In genomic region chr6:77461796-77462195, GRCh38 we compare ENCODE assay signal across 17 cellular contexts. TPM values are rescaled to one million over a fixed set of nuclear protein-coding genes. Genes with fewer than 3 reads are reported as not detected.
A peak's percentile ranks its signal among the peaks of the same experiment; 100 is the strongest.
DNase-seq lines count a peak whose midpoint lies in the region; ATAC-seq and TF ChIP-seq lines count a peak whose summit lies in the region.
"Had no signal": no experiment of that assay in that cellular context is flagged by ENCODE, and none has a peak within 500 bp of the region (broad histone marks: within the 10 kb centered on the region; RNA-seq: fewer than 3 reads in every experiment).

No MANE protein-coding gene starts in this region.

- peaks cover 4% of the 10 kb centered on the region for H3K36me3 Mint-ChIP-seq in activated T-helper 17 cell treated with anti-CD3 and anti-CD28 coated beads, Interleukin-2, amount 50 U/mL, for 72 hours (ENCODE audit: low read depth)

- H3K27me3 ChIP-seq in iPS-20b (ENCODE audit: insufficient read depth, low read length) (peaks cover 54% of the 10 kb centered on the region), thoracic aorta (replicated peaks; ENCODE audit: insufficient read depth) (no peaks in the 10 kb centered on the region), foreskin keratinocyte (peaks cover 25% of the 10 kb centered on the region)

- H3K27ac ChIP-seq in iPS-20b (ENCODE audit: low read length) = no peak overlapping the region
- H3K27ac ChIP-seq in thoracic aorta = peak overlapping the region; percentile 82
- no peak overlapping the region for H3K27ac ChIP-seq in foreskin keratinocyte
- H3K27ac ChIP-seq: BLaER1 treated with 17β-estradiol and CSF1 and Interleukin-3, amounts not matched to agents 10 nM and 100 nM had no signal

- no peak for TF ChIP-seq CTCF in choroid plexus epithelial cell (conservative IDR thresholded peaks at IDR 0.05; ENCODE audit: low read depth, low read length)
- TF ChIP-seq CTCF in thoracic aorta (IDR thresholded peaks at IDR 0.05) = no peak
- no peak for TF ChIP-seq CTCF in foreskin keratinocyte (conservative IDR thresholded peaks at IDR 0.05)

- no peak overlapping the region for H3K4me3 Mint-ChIP-seq in activated T-helper 17 cell treated with anti-CD3 and anti-CD28 coated beads, Interleukin-2, amount 50 U/mL, for 72 hours

- peaks cover 8% of the 10 kb centered on the region for H3K4me1 Mint-ChIP-seq in activated T-helper 17 cell treated with anti-CD3 and anti-CD28 coated beads, Interleukin-2, amount 50 U/mL, for 72 hours

- no peak for ATAC-seq in thoracic aorta (ENCODE audit: insufficient number of reproducible peaks, low FRiP score, low read depth)
- ATAC-seq in activated T-helper 17 cell treated with anti-CD3 and anti-CD28 coated beads, Interleukin-2, amount 50 U/mL, for 72 hours (replicated peaks) = no peak
- no peak for ATAC-seq in foreskin keratinocyte
- ATAC-seq: right cardiac atrium had no signal

- H3K36me3 ChIP-seq in iPS-20b (ENCODE audit: insufficient read depth, low read depth, low read length) = no peaks in the 10 kb centered on the region
- no peaks in the 10 kb centered on the region for H3K36me3 ChIP-seq in thoracic aorta
- H3K36me3 ChIP-seq: BLaER1 treated with 17β-estradiol and CSF1 and Interleukin-3, amounts not matched to agents 10 nM and 100 nM had no signal

- peaks cover 59% of the 10 kb centered on the region for H3K27me3 Mint-ChIP-seq in activated T-helper 17 cell treated with anti-CD3 and anti-CD28 coated beads, Interleukin-2, amount 50 U/mL, for 72 hours

- H3K4me3 ChIP-seq in choroid plexus epithelial cell (ENCODE audit: low read depth, low read length) = peak overlapping the region; percentile 73
- peak overlapping the region; percentile 89 for H3K4me3 ChIP-seq in iPS-20b (ENCODE audit: low read length)
- peak overlapping the region; percentile 86 for H3K4me3 ChIP-seq in thoracic aorta
- H3K4me3 ChIP-seq: BLaER1 treated with 17β-estradiol and CSF1 and Interleukin-3, amounts not matched to agents 10 nM and 100 nM had no signal

- H3K27ac Mint-ChIP-seq in activated T-helper 17 cell treated with anti-CD3 and anti-CD28 coated beads, Interleukin-2, amount 50 U/mL, for 72 hours = no peak overlapping the region
- H3K27ac Mint-ChIP-seq: HFFc6 had no signal

- DNase-seq in OCI-M1 (lab: John Stamatoyannopoulos, UW) (peak; percentile 26), choroid plexus epithelial cell (ENCODE audit: low read depth) (no peak), thoracic aorta (ENCODE audit: low spot score) (no peak), amniotic stem cell (lab: John Stamatoyannopoulos, UW) (no peak), foreskin keratinocyte (no peak)
- DNase-seq: activated CD4-positive, alpha-beta T cell treated with anti-CD3 and anti-CD28 coated beads for 48 hours; activated CD8-positive, alpha-beta memory T cell treated with anti-CD3 and anti-CD28 coated beads, Interleukin-2, amount 50 U/mL, for 48 hours; DMS153; effector memory CD4-positive, alpha-beta T cell; HFFc6; SHP77 treated with DMSO at 0.1 percent for 48 hours; stimulated activated CD4-positive, alpha-beta T cell treated with anti-CD3 and anti-CD28 coated beads, Interleukin-1b, Interleukin-23, amount 100 ng/mL, for 48 hours; T1000 had no signal

- H3K9me3 Mint-ChIP-seq in activated T-helper 17 cell treated with anti-CD3 and anti-CD28 coated beads, Interleukin-2, amount 50 U/mL, for 72 hours = no peaks in the 10 kb centered on the region
- H3K9me3 Mint-ChIP-seq: HFFc6 had no signal

- no peak overlapping the region for H3K9ac ChIP-seq in iPS-20b (ENCODE audit: low read depth, low read length)
- H3K9ac ChIP-seq: BLaER1 treated with 17β-estradiol and CSF1 and Interleukin-3, amounts not matched to agents 10 nM and 100 nM had no signal

- H3K9me3 ChIP-seq in iPS-20b (ENCODE audit: insufficient read depth, low read depth, low read length) = no peaks in the 10 kb centered on the region
- no peaks in the 10 kb centered on the region for H3K9me3 ChIP-seq in thoracic aorta

- H3K4me1 ChIP-seq in iPS-20b (ENCODE audit: insufficient read depth, low read length) (peaks cover 3% of the 10 kb centered on the region), thoracic aorta (ENCODE audit: control insufficient read depth in 1 of 2, low read depth in 2 of 2) (peaks cover 5 to 38% of the 10 kb centered on the region in 2 donors), foreskin keratinocyte (peaks cover 12% of the 10 kb centered on the region)

RNA-seq across cellular contexts. Expression of gene HTR1B, which starts 1.5 kb away (rescaled TPM):
- total RNA-seq in thoracic aorta = 1 to 10 TPM; 5.9 to 9.9 TPM
- total RNA-seq in activated T-helper 17 cell treated with anti-CD3 and anti-CD28 coated beads, Interleukin-2, amount 50 U/mL, for 72 hours = not detected
- total RNA-seq in foreskin keratinocyte = 1.4 and 1.6 TPM in 2 replicates
- 0.28 and 0.43 TPM in 2 replicates for polyA plus RNA-seq in foreskin keratinocyte
- total RNA-seq: right cardiac atrium had no signal
- polyA plus RNA-seq: right cardiac atrium had no signal

Comparison
In these comparisons a context has a peak if more than half of its experiments do, and no peak if none do; other contexts are left out.
1. H3K27ac ChIP-seq: peak in thoracic aorta (2 of 2); none in iPS-20b (single experiment) and foreskin keratinocyte (single experiment).
2. Peak in every context shown above with its lines, with median percentiles within 50 percentile points of each other: H3K4me3 ChIP-seq.